ENCODE assay signal across 9 cellular contexts in genomic region chr14:91315844-91316267, GRCh38.
A peak's percentile ranks its signal among the peaks of the same experiment; 100 is the strongest.
DNase-seq lines count a peak whose midpoint lies in the region; ATAC-seq and TF ChIP-seq lines count a peak whose summit lies in the region.
"Had no signal": no experiment of that assay in that cellular context is flagged by ENCODE, and none has a peak within 500 bp of the region (broad histone marks: within the 10 kb centered on the region; RNA-seq: fewer than 3 reads in every experiment).

No MANE protein-coding gene starts in this region.

- peak; percentile 37 to 75 (median 62) for DNase-seq in activated CD4-positive, CD25-positive, alpha-beta regulatory T cell (lab: John Stamatoyannopoulos, UW)
- DNase-seq in endothelial cell (ENCODE audit: low spot score) (no peak), NCI-H2029 (lab: John Stamatoyannopoulos, UW) (no peak), NCI-H446 treated with DMSO at 0.1 percent for 48 hours (lab: John Stamatoyannopoulos, UW) (no peak), vagina (ENCODE audit: extremely low spot score in 2 of 2) (no peak)

- intact Hi-C loops in vagina (cut with DNase I) = no loop called here

- peaks cover 24% of the 10 kb centered on the region for H3K4me1 ChIP-seq in vagina
- H3K4me1 ChIP-seq: SJSA1 had no signal

- peak; percentile 75 for ATAC-seq in GM19043 (IDR thresholded peaks at IDR 0.05; ENCODE audit: low read depth, unreplicated experiment)
- peak; percentile 86 for ATAC-seq in HG03175 (IDR thresholded peaks at IDR 0.05; ENCODE audit: unreplicated experiment)

- peaks cover 5% of the 10 kb centered on the region for H3K4me1 Mint-ChIP-seq in endothelial cell (ENCODE audit: unreplicated experiment)
- H3K4me1 Mint-ChIP-seq in stimulated activated naive CD8-positive, alpha-beta T cell treated with anti-CD3 and anti-CD28 coated beads, Interleukin-15, Interleukin-2, amounts not matched to agents 100 ng/mL and 50 ng/mL, for 24 hours (ENCODE audit: low read depth) = peaks cover 88% of the 10 kb centered on the region

- no peaks in the 10 kb centered on the region for H3K27me3 ChIP-seq in vagina
- H3K27me3 ChIP-seq: SJSA1 had no signal

- no peak overlapping the region for H3K27ac ChIP-seq in vagina
- H3K27ac ChIP-seq: SJSA1 had no signal

- H3K36me3 Mint-ChIP-seq in endothelial cell (ENCODE audit: low read depth, unreplicated experiment) = peaks cover 76% of the 10 kb centered on the region
- H3K36me3 Mint-ChIP-seq in stimulated activated naive CD8-positive, alpha-beta T cell treated with anti-CD3 and anti-CD28 coated beads, Interleukin-15, Interleukin-2, amounts not matched to agents 100 ng/mL and 50 ng/mL, for 24 hours (ENCODE audit: low read depth) = peaks cover 74% of the 10 kb centered on the region

- H3K4me3 ChIP-seq in vagina = no peak overlapping the region
- H3K4me3 ChIP-seq: SJSA1 had no signal

- no peak for TF ChIP-seq POLR2A in vagina (IDR thresholded peaks at IDR 0.05)

- H3K4me3 Mint-ChIP-seq in endothelial cell (ENCODE audit: unreplicated experiment) = peak overlapping the region; percentile 89
- peak overlapping the region; percentile 81 for H3K4me3 Mint-ChIP-seq in stimulated activated naive CD8-positive, alpha-beta T cell treated with anti-CD3 and anti-CD28 coated beads, Interleukin-15, Interleukin-2, amounts not matched to agents 100 ng/mL and 50 ng/mL, for 24 hours

- peaks cover 6% of the 10 kb centered on the region for H3K9me3 Mint-ChIP-seq in endothelial cell (ENCODE audit: unreplicated experiment)
- no peaks in the 10 kb centered on the region for H3K9me3 Mint-ChIP-seq in stimulated activated naive CD8-positive, alpha-beta T cell treated with anti-CD3 and anti-CD28 coated beads, Interleukin-15, Interleukin-2, amounts not matched to agents 100 ng/mL and 50 ng/mL, for 24 hours

- peaks cover 0 to 13% of the 10 kb centered on the region in 2 donors for H3K36me3 ChIP-seq in vagina
- H3K36me3 ChIP-seq: SJSA1 had no signal

- peaks cover 10% of the 10 kb centered on the region for H3K27me3 Mint-ChIP-seq in endothelial cell (ENCODE audit: unreplicated experiment)
- no peaks in the 10 kb centered on the region for H3K27me3 Mint-ChIP-seq in stimulated activated naive CD8-positive, alpha-beta T cell treated with anti-CD3 and anti-CD28 coated beads, Interleukin-15, Interleukin-2, amounts not matched to agents 100 ng/mL and 50 ng/mL, for 24 hours

- no peaks in the 10 kb centered on the region for H3K9me3 ChIP-seq in vagina
- H3K9me3 ChIP-seq: SJSA1 had no signal

- H3K27ac Mint-ChIP-seq in endothelial cell (ENCODE audit: unreplicated experiment) = peak overlapping the region; percentile 80
- peak overlapping the region; percentile 97 for H3K27ac Mint-ChIP-seq in stimulated activated naive CD8-positive, alpha-beta T cell treated with anti-CD3 and anti-CD28 coated beads, Interleukin-15, Interleukin-2, amounts not matched to agents 100 ng/mL and 50 ng/mL, for 24 hours

- TF ChIP-seq CTCF in endothelial cell (IDR thresholded peaks at IDR 0.05; ENCODE audit: unreplicated experiment) (no peak), vagina (IDR thresholded peaks at IDR 0.05) (no peak)

Comparison
In these comparisons a context has a peak if more than half of its experiments do, and no peak if none do; other contexts are left out.
1. DNase-seq: peak in activated CD4-positive, CD25-positive, alpha-beta regulatory T cell (4 of 4); none in endothelial cell (single experiment), NCI-H2029 (single experiment), NCI-H446 treated with DMSO at 0.1 percent for 48 hours (single experiment) and vagina (0 of 2).